In genomic region chr18:3661989-3662388, GRCh38 we compare ENCODE assay signal across 1 cellular context.
TF ChIP-seq lines count a peak whose summit lies in the region.

No MANE protein-coding gene starts in this region.

TF ChIP-seq in HCT116, 20 proteins besides CTCF, POLR2A, EP300 and RAD21 (continued from another document):
- no peak for TF ChIP-seq ZNF274 (IDR thresholded peaks at IDR 0.05; ENCODE audit: low read depth, low read length)
- TF ChIP-seq, protein P1, sequence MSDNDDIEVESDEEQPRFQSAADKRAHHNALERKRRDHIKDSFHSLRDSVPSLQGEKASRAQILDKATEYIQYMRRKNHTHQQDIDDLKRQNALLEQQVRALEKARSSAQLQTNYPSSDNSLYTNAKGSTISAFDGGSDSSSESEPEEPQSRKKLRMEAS (IDR thresholded peaks at IDR 0.05), result no peak
- no peak for TF ChIP-seq ZBTB33 (IDR thresholded peaks at IDR 0.05; ENCODE audit: extremely low read depth, insufficient replicate concordance, low read length)
- no peak for TF ChIP-seq SIN3A (IDR thresholded peaks at IDR 0.05; ENCODE audit: low read depth)
- no peak for TF ChIP-seq JUND (IDR thresholded peaks at IDR 0.05)
- no peak for TF ChIP-seq SRF (IDR thresholded peaks at IDR 0.05; ENCODE audit: low read depth)
